Comparison of ENCODE assay signal across 8 cellular contexts in the genomic region with DNA sequence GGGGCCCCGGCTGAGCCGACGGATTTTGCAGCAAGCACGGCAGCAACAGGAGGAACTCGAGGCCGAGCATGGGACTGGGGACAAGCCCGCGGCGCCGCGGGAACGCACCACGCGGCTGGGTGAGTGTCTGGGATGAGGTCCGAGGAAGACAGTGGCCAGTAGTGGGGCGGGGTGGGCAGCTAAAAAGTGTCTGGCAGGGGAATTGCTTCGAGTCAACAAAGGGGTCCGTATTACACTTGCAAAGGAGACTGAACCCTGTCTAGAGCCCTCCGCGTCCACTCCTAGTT. TPM values are rescaled to one million over a fixed set of nuclear protein-coding genes. Genes with fewer than 3 reads are reported as not detected.
DNase-seq lines count a peak whose midpoint lies in the region; ATAC-seq and TF ChIP-seq lines count a peak whose summit lies in the region.

No MANE protein-coding gene starts in this region.

- no peak for TF ChIP-seq POLR2A in stomach (IDR thresholded peaks at IDR 0.05)

- TF ChIP-seq EP300 in stomach (IDR thresholded peaks at IDR 0.05) = no peak

- H3K9me3 Mint-ChIP-seq in activated naive CD8-positive, alpha-beta T cell (ENCODE audit: low read depth) = no peaks in the 10 kb centered on the region

- peak overlapping the region; percentile 99 for H3K4me3 Mint-ChIP-seq in activated naive CD8-positive, alpha-beta T cell

- 0 to 2% (median 0%) methylated on average over 6 to 20 of the region's 20 CpGs for WGBS in stomach, 5 donors

- H3K36me3 ChIP-seq in stomach = peaks cover 0 to 21% (median 9%) of the 10 kb centered on the region in 4 donors

- H3K27ac ChIP-seq in stomach = peak overlapping the region; percentile 93 to 99 (median 99)

- no peaks in the 10 kb centered on the region for H3K27me3 Mint-ChIP-seq in activated naive CD8-positive, alpha-beta T cell

- peaks cover 30 to 64% (median 45%) of the 10 kb centered on the region in 4 donors for H3K4me1 ChIP-seq in stomach

- intact Hi-C loops in stomach (cut with DNase I; ENCODE audit: low total_unique reads) = no loop called here

- H3K36me3 Mint-ChIP-seq in activated naive CD8-positive, alpha-beta T cell = peaks cover 17% of the 10 kb centered on the region

- no peak for TF ChIP-seq CTCF in stomach (IDR thresholded peaks at IDR 0.05)

- H3K27ac Mint-ChIP-seq in activated naive CD8-positive, alpha-beta T cell = peak overlapping the region; percentile 100

- peak; percentile 45 for DNase-seq in ELR (ENCODE audit: low read depth)
- DNase-seq in stomach = no peak
- no peak for DNase-seq in NCI-H187 (lab: John Stamatoyannopoulos, UW)

- H3K9me3 ChIP-seq in iPS-18c (ENCODE audit: control insufficient read depth, insufficient read depth, low read length) = no peaks in the 10 kb centered on the region
- H3K9me3 ChIP-seq in stomach = no peaks in the 10 kb centered on the region

- no peaks in the 10 kb centered on the region for H3K27me3 ChIP-seq in stomach

- ATAC-seq in HG03354 (IDR thresholded peaks at IDR 0.05; ENCODE audit: poor library complexity, severe bottlenecking, unreplicated experiment) (peak; percentile 10), GM19035 (IDR thresholded peaks at IDR 0.05; ENCODE audit: unreplicated experiment) (no peak), HG03432 (IDR thresholded peaks at IDR 0.05; ENCODE audit: unreplicated experiment) (no peak)

- peaks cover 49% of the 10 kb centered on the region for H3K4me1 Mint-ChIP-seq in activated naive CD8-positive, alpha-beta T cell (ENCODE audit: low read depth)

- peak overlapping the region; percentile 71 for H3K4me3 ChIP-seq in iPS-18c (ENCODE audit: insufficient read depth, low read depth, low read length)
- peak overlapping the region; percentile 72 to 97 (median 91) for H3K4me3 ChIP-seq in stomach

RNA-seq across cellular contexts. Expression of gene BYSL, which starts 0.4 kb away (rescaled TPM):
- total RNA-seq in stomach = 10 to 100 TPM in 2 of 5 donors, 1 to 10 TPM in 2, not detected in 1; 1.8 to 65.2 (median 10.1) TPM
- 10 to 100 TPM in 2 of 3 donors, 1 to 10 TPM in 1; 8.6 to 11.9 (median 10.6) TPM for polyA plus RNA-seq in stomach

RNA-seq across cellular contexts. Expression of gene MED20, which starts 0.7 kb away (rescaled TPM):
- total RNA-seq in stomach = 10 to 100 TPM in 4 of 5 donors, 1 to 10 TPM in 1; 1.2 to 34.4 (median 18.8) TPM
- 1 to 10 TPM; 6.1 to 9.8 (median 7.2) TPM for polyA plus RNA-seq in stomach

RNA-seq across cellular contexts. Expression of gene CCND3, which starts 20.0 kb away (rescaled TPM):
- total RNA-seq in stomach = 100 to 1,000 TPM in 2 of 5 donors, 10 to 100 TPM in 3; 40.6 to 193 (median 84.2) TPM
- 10 to 100 TPM; 75.3 to 77.2 (median 75.9) TPM for polyA plus RNA-seq in stomach

RNA-seq across cellular contexts. Expression of gene USP49, which starts 26.5 kb away (rescaled TPM):
- total RNA-seq in stomach = 10 to 100 TPM in 2 of 5 donors, 1 to 10 TPM in 3; 4.0 to 26.3 (median 5.7) TPM
- 1 to 10 TPM in 1 of 3 donors, under 1 TPM in 2; 0.50 to 1.2 (median 0.58) TPM for polyA plus RNA-seq in stomach
